29 cellular contexts compared by ENCODE assay signal in genomic region chr7:114933665-114934064, GRCh38. TPM values are rescaled to one million over a fixed set of nuclear protein-coding genes. Genes with fewer than 3 reads are reported as not detected.
DNase-seq lines count a peak whose midpoint lies in the region; FAIRE-seq and TF ChIP-seq lines count a peak whose summit lies in the region.
"Had no signal": no experiment of that assay in that cellular context is flagged by ENCODE, and none has a peak within 500 bp of the region (broad histone marks: within the 10 kb centered on the region; RNA-seq: fewer than 3 reads in every experiment).

No MANE protein-coding gene starts in this region.

- WGBS in thyroid gland, 2 donors = 90 to 92% methylated on average over 5 of the region's 5 CpGs

- peak; percentile 28 for FAIRE-seq in GM12891 (lab: Jason Lieb, UNC)
- no peak for FAIRE-seq in RCC 7860 (lab: Jason Lieb, UNC)

- H3K36me3 ChIP-seq in adipocyte (ENCODE audit: control insufficient read depth, insufficient read depth, low read length, severe bottlenecking) (peaks cover 11% of the 10 kb centered on the region), thyroid gland (no peaks in the 10 kb centered on the region)
- H3K36me3 ChIP-seq: gastroesophageal sphincter, prostate gland, sigmoid colon, thoracic aorta had no signal

- peak overlapping the region in 2 of 3 donors; percentile 54 to 58 for H3K27ac ChIP-seq in thyroid gland
- H3K27ac ChIP-seq: hepatocyte, prostate gland, thoracic aorta, VCaP had no signal

- TF ChIP-seq POLR2A in GM12891 (IDR thresholded peaks at IDR 0.05; ENCODE audit: low read depth, low read length) = no peak
- TF ChIP-seq POLR2A in thyroid gland (IDR thresholded peaks at IDR 0.05) = no peak

- H3K4me3 Mint-ChIP-seq in activated naive CD4-positive, alpha-beta T cell treated with anti-CD3 and anti-CD28 coated beads, Interleukin-2, amount 50 U/mL, for 24 hours = peak overlapping the region; percentile 48
- H3K4me3 Mint-ChIP-seq: activated naive CD8-positive, alpha-beta T cell treated with anti-CD3 and anti-CD28 coated beads, Interleukin-2, amount 10 ng/mL, durations not matched to agents 7 days and 5 days had no signal

- no peak for TF ChIP-seq CTCF in thyroid gland (IDR thresholded peaks at IDR 0.05)

- no peaks in the 10 kb centered on the region for H3K9me3 ChIP-seq in adipocyte (ENCODE audit: control insufficient read depth, low read length)
- H3K9me3 ChIP-seq in thyroid gland = no peaks in the 10 kb centered on the region
- H3K9me3 ChIP-seq: Caco-2, gastroesophageal sphincter, prostate gland, sigmoid colon, thoracic aorta had no signal

- H3K4me1 Mint-ChIP-seq in activated naive CD4-positive, alpha-beta T cell treated with anti-CD3 and anti-CD28 coated beads, Interleukin-2, amount 50 U/mL, for 24 hours = peaks cover 12% of the 10 kb centered on the region

- H3K36me3 Mint-ChIP-seq in activated naive CD4-positive, alpha-beta T cell treated with anti-CD3 and anti-CD28 coated beads, Interleukin-2, amount 50 U/mL, for 24 hours = peaks cover 20% of the 10 kb centered on the region

- H3K4me3 ChIP-seq in adipocyte (ENCODE audit: low read length) = no peak overlapping the region
- no peak overlapping the region for H3K4me3 ChIP-seq in thyroid gland (replicated peaks in 1 of 3)
- H3K4me3 ChIP-seq: gastroesophageal sphincter, hepatocyte, prostate gland, sigmoid colon, thoracic aorta had no signal

- intact Hi-C loops in thyroid gland (cut with DNase I) = no loop called here

- H3K27ac Mint-ChIP-seq in activated naive CD4-positive, alpha-beta T cell treated with anti-CD3 and anti-CD28 coated beads, Interleukin-2, amount 50 U/mL, for 24 hours = peak overlapping the region; percentile 52

- peak overlapping the region; percentile 9 for H3K9ac ChIP-seq in adipocyte (ENCODE audit: low read length)

- H3K27me3 Mint-ChIP-seq in activated naive CD4-positive, alpha-beta T cell treated with anti-CD3 and anti-CD28 coated beads, Interleukin-2, amount 50 U/mL, for 24 hours = no peaks in the 10 kb centered on the region
- H3K27me3 Mint-ChIP-seq: activated naive CD8-positive, alpha-beta T cell treated with anti-CD3 and anti-CD28 coated beads, Interleukin-2, amount 10 ng/mL, durations not matched to agents 7 days and 5 days had no signal

- DNase-seq in activated naive CD4-positive, alpha-beta T cell (lab: John Stamatoyannopoulos, UW) = no peak
- no peak for DNase-seq in GM12891 (ENCODE audit: insufficient read length, low spot score)
- no peak for DNase-seq in adipocyte (ENCODE audit: low read depth)
- no peak for DNase-seq in thyroid gland
- no peak for DNase-seq in RCC 7860 (ENCODE audit: low spot score)
- DNase-seq in SIG-M5 (lab: John Stamatoyannopoulos, UW) = no peak
- DNase-seq in GM19238 (ENCODE audit: insufficient read length, low spot score) = no peak
- DNase-seq: activated CD4-positive, alpha-beta T cell treated with anti-CD3 and anti-CD28 coated beads, Interleukin-2, amount 50 U/mL, for 1 hour; activated CD8-positive, alpha-beta memory T cell treated with anti-CD3 and anti-CD28 coated beads, Interleukin-2, amount 50 U/mL, for 4 hours; activated naive CD8-positive, alpha-beta T cell treated with anti-CD3 and anti-CD28 coated beads, Interleukin-2, amount 10 ng/mL, durations not matched to agents 7 days and 5 days; Caco-2; central memory CD4-positive, alpha-beta T cell; dermis blood vessel endothelial cell; GDM1; Kasumi-1; left colon; mesendoderm; NCI-H2171; NCI-H510A; SHP77; sigmoid colon; stimulated activated CD4-positive, alpha-beta T cell treated with anti-CD3 and anti-CD28 coated beads, Interleukin-4, amount 100 ng/mL, for 4 hours; stimulated activated naive CD4-positive, alpha-beta T cell had no signal

- peaks cover 85% of the 10 kb centered on the region for H3K4me1 ChIP-seq in adipocyte (ENCODE audit: control insufficient read depth, insufficient read depth, low read length)
- H3K4me1 ChIP-seq in thyroid gland = peaks cover 56 to 65% of the 10 kb centered on the region in 2 donors
- H3K4me1 ChIP-seq: Caco-2, prostate gland had no signal

- H3K27me3 ChIP-seq in adipocyte (replicated peaks; ENCODE audit: control insufficient read depth, insufficient read depth, low read length) (no peaks in the 10 kb centered on the region), thyroid gland (no peaks in the 10 kb centered on the region)
- H3K27me3 ChIP-seq: gastroesophageal sphincter, hepatocyte, sigmoid colon had no signal

- H3K9me3 Mint-ChIP-seq in activated naive CD4-positive, alpha-beta T cell treated with anti-CD3 and anti-CD28 coated beads, Interleukin-2, amount 50 U/mL, for 24 hours = no peaks in the 10 kb centered on the region

TF ChIP-seq in GM12891, 5 proteins besides CTCF, POLR2A, EP300 and RAD21:
- TF ChIP-seq POU2F2 (IDR thresholded peaks at IDR 0.05; ENCODE audit: low read depth, low read length) (no peak), SPI1 (IDR thresholded peaks at IDR 0.05; ENCODE audit: low read depth, low read length) (no peak)

RNA-seq across cellular contexts. Expression of gene MDFIC, which starts 11.8 kb away (rescaled TPM):
- polyA plus RNA-seq in GM12891 (2012; ENCODE audit: low read depth, missing spikeins) = 46.9 TPM
- total RNA-seq in thyroid gland = 10 to 100 TPM; 50.3 to 89.5 (median 58.1) TPM
